ENCODE assay signal across 9 cellular contexts in genomic region chr1:30525980-30526651, GRCh38.
DNase-seq lines count a peak whose midpoint lies in the region; ATAC-seq, FAIRE-seq and TF ChIP-seq lines count a peak whose summit lies in the region.
"Had no signal": no experiment of that assay in that cellular context is flagged by ENCODE, and none has a peak within 500 bp of the region (broad histone marks: within the 10 kb centered on the region; RNA-seq: fewer than 3 reads in every experiment).

No MANE protein-coding gene starts in this region.

- H3K9me2 ChIP-seq in MM.1S (replicated peaks; ENCODE audit: insufficient read depth, low read length) = no peaks in the 10 kb centered on the region

- DNase-seq in AG08396 (ENCODE audit: low spot score) (peak; percentile 63), HTR-8/SVneo (ENCODE audit: insufficient read length, low spot score) (peak; percentile 73), coronary artery (ENCODE audit: low spot score) (peak; percentile 72), lower lobe of right lung (no peak), MM.1S (no peak)

- no peak for FAIRE-seq in HTR-8/SVneo (lab: Jason Lieb, UNC)

- no peaks in the 10 kb centered on the region for H3K79me2 ChIP-seq in MM.1S (ENCODE audit: low read length)

- H3K4me2 ChIP-seq in MM.1S (ENCODE audit: low read depth, low read length) = no peak overlapping the region
- H3K4me2 ChIP-seq: neural progenitor cell had no signal

- ATAC-seq in lower lobe of right lung (peak; percentile 24 to 35), HG02885 (IDR thresholded peaks at IDR 0.05; ENCODE audit: poor library complexity, unreplicated experiment) (no peak), GM21423 (IDR thresholded peaks at IDR 0.05; ENCODE audit: unreplicated experiment) (no peak), HG03565 (IDR thresholded peaks at IDR 0.05; ENCODE audit: unreplicated experiment) (no peak)

- H3K4me3 ChIP-seq in coronary artery = no peak overlapping the region
- no peak overlapping the region for H3K4me3 ChIP-seq in lower lobe of right lung
- no peak overlapping the region for H3K4me3 ChIP-seq in MM.1S (ENCODE audit: low read length)
- H3K4me3 ChIP-seq: neural progenitor cell had no signal

- intact Hi-C loops in lower lobe of right lung (cut with DNase I) = no loop called here

- H2AFZ ChIP-seq in MM.1S (ENCODE audit: low read length) = no peak overlapping the region
- H2AFZ ChIP-seq: neural progenitor cell had no signal

- no peaks in the 10 kb centered on the region for H3F3A ChIP-seq in MM.1S (ENCODE audit: insufficient read depth, low read length)

- H3K27ac ChIP-seq in coronary artery (no peak overlapping the region), lower lobe of right lung (no peak overlapping the region), MM.1S (ENCODE audit: low read length) (no peak overlapping the region)
- H3K27ac ChIP-seq: neural progenitor cell had no signal

- TF ChIP-seq CTCF in coronary artery (IDR thresholded peaks at IDR 0.05) = no peak
- TF ChIP-seq CTCF in lower lobe of right lung (IDR thresholded peaks at IDR 0.05) = no peak
- no peak for TF ChIP-seq CTCF in MM.1S (IDR thresholded peaks at IDR 0.05; ENCODE audit: low read length)

- no peak overlapping the region for H3K9ac ChIP-seq in MM.1S (ENCODE audit: low read length)
- H3K9ac ChIP-seq: neural progenitor cell had no signal

- H3K4me1 ChIP-seq in lower lobe of right lung = peaks cover 14% of the 10 kb centered on the region
- H3K4me1 ChIP-seq in MM.1S (ENCODE audit: low read length) = no peaks in the 10 kb centered on the region
- H3K4me1 ChIP-seq: neural progenitor cell had no signal

- H3K27me3 ChIP-seq in lower lobe of right lung (ENCODE audit: low read depth) = peaks cover 9% of the 10 kb centered on the region
- H3K27me3 ChIP-seq in MM.1S (replicated peaks; ENCODE audit: insufficient read depth, low read length) = peaks cover 87% of the 10 kb centered on the region
- H3K27me3 ChIP-seq: neural progenitor cell had no signal

- H3K36me3 ChIP-seq in lower lobe of right lung (no peaks in the 10 kb centered on the region), MM.1S (replicated peaks; ENCODE audit: insufficient read depth, low read length) (no peaks in the 10 kb centered on the region)
- H3K36me3 ChIP-seq: neural progenitor cell had no signal

- H4K20me1 ChIP-seq in MM.1S (ENCODE audit: insufficient read depth, low read length) = no peaks in the 10 kb centered on the region

- H3K9me3 ChIP-seq in lower lobe of right lung (no peaks in the 10 kb centered on the region), MM.1S (replicated peaks; ENCODE audit: insufficient read depth, low read length) (no peaks in the 10 kb centered on the region)

Comparison
In these comparisons a context has a peak if more than half of its experiments do, and no peak if none do; other contexts are left out.
1. DNase-seq: peak in AG08396 (single experiment), HTR-8/SVneo (single experiment) and coronary artery (single experiment); none in lower lobe of right lung (single experiment) and MM.1S (single experiment).
2. ATAC-seq: peak in lower lobe of right lung (2 of 2); none in HG02885 (single experiment), GM21423 (single experiment) and HG03565 (single experiment).